Comparison of ENCODE assay signal across 11 cellular contexts in the genomic region with DNA sequence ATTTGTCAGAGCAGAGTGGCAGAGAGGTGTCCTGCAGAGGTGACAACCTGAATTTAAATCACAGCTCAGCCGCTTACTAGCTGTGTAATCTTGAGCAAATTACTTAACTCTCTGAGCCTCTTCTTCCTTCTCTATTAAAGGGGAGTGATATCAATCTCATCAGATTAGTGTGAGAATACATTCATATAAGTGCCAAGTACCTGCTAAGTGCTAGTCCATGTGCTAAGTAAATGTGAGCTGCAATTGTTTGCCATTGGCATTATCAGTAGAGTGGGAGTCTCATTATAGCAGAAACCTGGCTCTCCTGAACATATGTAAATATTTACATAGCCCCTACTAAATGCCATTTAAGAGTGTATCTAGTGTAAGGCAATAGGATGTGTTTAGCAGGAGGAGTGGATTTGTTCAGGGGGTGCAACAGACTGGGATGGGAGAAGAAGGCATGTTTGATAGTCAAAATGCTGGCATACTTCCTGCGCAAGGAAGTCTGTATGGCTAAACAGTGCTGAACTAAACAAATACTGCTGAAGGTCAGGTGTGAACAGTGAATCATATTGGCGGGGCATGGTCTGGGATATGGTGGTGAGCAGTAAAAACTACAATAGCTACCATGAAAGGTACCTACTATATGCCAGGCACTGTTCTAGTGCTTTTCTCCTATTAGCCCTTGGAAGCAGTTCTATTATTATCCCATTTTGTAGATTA.
DNase-seq lines count a peak whose midpoint lies in the region; ATAC-seq and TF ChIP-seq lines count a peak whose summit lies in the region.
"Had no signal": no experiment of that assay in that cellular context is flagged by ENCODE, and none has a peak within 500 bp of the region (broad histone marks: within the 10 kb centered on the region; RNA-seq: fewer than 3 reads in every experiment).

No MANE protein-coding gene starts in this region.

- no peaks in the 10 kb centered on the region for H4K20me1 ChIP-seq in H9 (ENCODE audit: control insufficient read depth, insufficient read depth, insufficient read length)

- no peak overlapping the region for H3K4ac ChIP-seq in H9 (ENCODE audit: low read depth, low read length)

- POLR2A ChIA-PET in activated CD4-positive, alpha-beta memory T cell treated with anti-CD3 and anti-CD28 coated beads, Interleukin-2, amount 10 ng/mL, durations not matched to agents 7 days and 5 days (lab: Charles Lee) = interaction anchor here (0.9 to 3.8 kb wide), 10 partner anchors 9 to 223 kb away, joined by 3 to 96 read pairs (median 8); a partner anchor contains a TSS
- POLR2A ChIA-PET in GM10248 (lab: Yijun Ruan, JAX) = no interaction called here

- TF ChIP-seq CTCF in LNCaP clone FGC (IDR thresholded peaks at IDR 0.05; ENCODE audit: control insufficient read depth, extremely low read depth, insufficient read depth) (no peak), natural killer cell (IDR thresholded peaks at IDR 0.05) (no peak), tibial artery (IDR thresholded peaks at IDR 0.05) (no peak), H9 (conservative IDR thresholded peaks at IDR 0.05) (no peak), GM10248 (IDR thresholded peaks at IDR 0.05; ENCODE audit: control extremely low read depth, extremely low read depth, low read depth, missing control alignments) (no peak)

- H3K9me3 ChIP-seq in tibial artery = no peaks in the 10 kb centered on the region
- no peaks in the 10 kb centered on the region for H3K9me3 ChIP-seq in H9 (ENCODE audit: control insufficient read depth, low read depth, low read length)

- no peak overlapping the region for H4K5ac ChIP-seq in H9 (ENCODE audit: insufficient read length, low read depth, low read length)

- H3K14ac ChIP-seq in H9 (ENCODE audit: insufficient read depth, low read length) = no peak overlapping the region

- H3K27me3 ChIP-seq in tibial artery (no peaks in the 10 kb centered on the region), H9 (ENCODE audit: insufficient read depth, low read length) (no peaks in the 10 kb centered on the region)

- peak overlapping the region; percentile 93 for H3K27ac Mint-ChIP-seq in activated CD4-positive, alpha-beta memory T cell treated with anti-CD3 and anti-CD28 coated beads, Interleukin-2, amount 10 ng/mL, durations not matched to agents 7 days and 5 days
- H3K27ac Mint-ChIP-seq in natural killer cell = peak overlapping the region; percentile 91 to 96
- no peak overlapping the region for H3K27ac Mint-ChIP-seq in H9

- H3K27me3 Mint-ChIP-seq in activated CD4-positive, alpha-beta memory T cell treated with anti-CD3 and anti-CD28 coated beads, Interleukin-2, amount 10 ng/mL, durations not matched to agents 7 days and 5 days = no peaks in the 10 kb centered on the region
- H3K27me3 Mint-ChIP-seq in natural killer cell (ENCODE audit: low read depth in 2 of 2) = no peaks in the 10 kb centered on the region
- H3K27me3 Mint-ChIP-seq in H9 (ENCODE audit: low read depth) = no peaks in the 10 kb centered on the region

- H3K23me2 ChIP-seq in H9 (ENCODE audit: insufficient read length, low read depth, low read length, poor library complexity, severe bottlenecking) = peaks cover 4% of the 10 kb centered on the region

- no peaks in the 10 kb centered on the region for H3K36me3 ChIP-seq in tibial artery

- no peak overlapping the region for H2BK20ac ChIP-seq in H9 (ENCODE audit: low read depth, low read length, poor library complexity, severe bottlenecking)

- H3K4me1 Mint-ChIP-seq in activated CD4-positive, alpha-beta memory T cell treated with anti-CD3 and anti-CD28 coated beads, Interleukin-2, amount 10 ng/mL, durations not matched to agents 7 days and 5 days = peaks cover 66% of the 10 kb centered on the region
- H3K4me1 Mint-ChIP-seq in natural killer cell (peaks cover 67 to 70% of the 10 kb centered on the region in 2 donors), H9 (peaks cover 6 to 9% of the 10 kb centered on the region in 2 experiments)

- H3K79me1 ChIP-seq in H9 (ENCODE audit: insufficient read depth, low read depth, low read length, poor library complexity, severe bottlenecking) = no peaks in the 10 kb centered on the region

- H3K4me3 ChIP-seq in LNCaP clone FGC (ENCODE audit: low read depth, low read length) (no peak overlapping the region), tibial artery (no peak overlapping the region)
- H3K4me3 ChIP-seq: GM23248, K562 had no signal

- no peak overlapping the region for H3K4me2 ChIP-seq in H9 (ENCODE audit: insufficient read depth, insufficient read length, low read length)

- H3K79me2 ChIP-seq in H9 (ENCODE audit: insufficient read depth, low read length) = peaks cover 2% of the 10 kb centered on the region; the same call in 1 of the 2 replicates

- H3K18ac ChIP-seq in H9 (ENCODE audit: insufficient read length, low read depth, low read length) = no peak overlapping the region

- no CpG with 5 or more reads among the region's 3 CpGs for WGBS in H9 (ENCODE audit: extremely low coverage, insufficient read length, low lambda C conversion rate)

- CTCF ChIA-PET in activated CD4-positive, alpha-beta memory T cell treated with anti-CD3 and anti-CD28 coated beads, Interleukin-2, amount 10 ng/mL, durations not matched to agents 7 days and 5 days (lab: Charles Lee) = interaction anchor here (1.3 to 3.4 kb wide), 6 partner anchors 10 to 292 kb away, joined by 3 to 25 read pairs (median 7); a partner anchor contains a TSS
- CTCF ChIA-PET in GM10248 (lab: Yijun Ruan, JAX) = interaction anchor here (0.8 to 3.2 kb wide), 7 partner anchors 10 to 529 kb away, joined by 3 to 19 read pairs (median 4); no protein-coding TSS in a partner anchor

- H2BK5ac ChIP-seq in H9 (ENCODE audit: insufficient read length, low read length) = no peak overlapping the region

- no peaks in the 10 kb centered on the region for H3K4me1 ChIP-seq in tibial artery
- peaks cover 7% of the 10 kb centered on the region; the same call in 1 of the 2 replicates for H3K4me1 ChIP-seq in H9 (ENCODE audit: insufficient read depth, low read length)

- no peak overlapping the region for H2BK120ac ChIP-seq in H9 (ENCODE audit: low read depth, low read length, poor library complexity, severe bottlenecking)

- DNase-seq in DMS53 (lab: John Stamatoyannopoulos, UW) (peak; percentile 73), LNCaP clone FGC (ENCODE audit: low read depth) (peak; percentile 52), natural killer cell (no peak), tibial artery (no peak), H9 (no peak), GM10248 (ENCODE audit: extremely low spot score) (no peak)
- no peak for DNase-seq in activated CD4-positive, alpha-beta memory T cell treated with anti-CD3 and anti-CD28 coated beads, Interleukin-2, amount 10 ng/mL, durations not matched to agents 7 days and 5 days
- DNase-seq: activated effector memory CD4-positive, alpha-beta T cell treated with anti-CD3 and anti-CD28 coated beads, Interleukin-2, amount 50 U/mL, for 16 hours; glutamatergic neuron; GM23248 had no signal

- no peak overlapping the region for H3K23ac ChIP-seq in H9 (ENCODE audit: insufficient read length, low read depth, low read length)

- no peak overlapping the region for H3K56ac ChIP-seq in H9 (ENCODE audit: insufficient read length, low read depth, low read length)

- intact Hi-C loops in natural killer cell (cut with micrococcal nuclease) = loop anchor here (5.0 kb wide), 2 partner anchors 34 to 221 kb away; no protein-coding TSS in a partner anchor
- intact Hi-C loops in tibial artery (cut with DNase I; ENCODE audit: low total_unique reads) = no loop called here

- no peak overlapping the region for H2AFZ ChIP-seq in H9 (ENCODE audit: low read length)
- H2AFZ ChIP-seq: GM23248 had no signal

- no peak overlapping the region for H2BK12ac ChIP-seq in H9 (ENCODE audit: insufficient read length, low read depth, low read length)

- H3K36me3 Mint-ChIP-seq in activated CD4-positive, alpha-beta memory T cell treated with anti-CD3 and anti-CD28 coated beads, Interleukin-2, amount 10 ng/mL, durations not matched to agents 7 days and 5 days (ENCODE audit: low read depth) = peaks cover 21% of the 10 kb centered on the region
- H3K36me3 Mint-ChIP-seq in natural killer cell = no peaks in the 10 kb centered on the region
- peaks cover 12 to 17% (median 14%) of the 10 kb centered on the region in 3 experiments; a peak in 6 of 7 replicates for H3K36me3 Mint-ChIP-seq in H9 (ENCODE audit: insufficient read depth in 1 of 3, low read depth in 3 of 3)

- no peak overlapping the region for H3K9ac ChIP-seq in H9 (ENCODE audit: extremely low read depth, insufficient read length, low read length)
- H3K9ac ChIP-seq: GM23248 had no signal

- H3K27ac ChIP-seq in tibial artery = no peak overlapping the region
- no peak overlapping the region for H3K27ac ChIP-seq in H9 (ENCODE audit: insufficient read length, low read depth, low read length)
- H3K27ac ChIP-seq: GM23248 had no signal

- H4K8ac ChIP-seq in H9 (replicated peaks; ENCODE audit: insufficient read length, low read depth, low read length) = no peak overlapping the region

- no peak overlapping the region for H2BK15ac ChIP-seq in H9 (ENCODE audit: low read depth, low read length)

- H2AK5ac ChIP-seq in H9 (ENCODE audit: insufficient read length, low read length) = no peak overlapping the region

- H3K9me3 Mint-ChIP-seq in activated CD4-positive, alpha-beta memory T cell treated with anti-CD3 and anti-CD28 coated beads, Interleukin-2, amount 10 ng/mL, durations not matched to agents 7 days and 5 days = no peaks in the 10 kb centered on the region
- H3K9me3 Mint-ChIP-seq in natural killer cell (no peaks in the 10 kb centered on the region), H9 (peaks cover 14 to 16% of the 10 kb centered on the region in 2 experiments; a peak in 4 of 5 replicates)

- H3K4me3 Mint-ChIP-seq in activated CD4-positive, alpha-beta memory T cell treated with anti-CD3 and anti-CD28 coated beads, Interleukin-2, amount 10 ng/mL, durations not matched to agents 7 days and 5 days = no peak overlapping the region
- peak overlapping the region; percentile 73 for H3K4me3 Mint-ChIP-seq in natural killer cell
- H3K4me3 Mint-ChIP-seq in H9 = no peak overlapping the region

- no peak overlapping the region for H4K91ac ChIP-seq in H9 (ENCODE audit: insufficient read length, low read depth, low read length)

- no peak overlapping the region for H3T11ph ChIP-seq in H9 (ENCODE audit: low read length)

- ATAC-seq in natural killer cell = peak in 2 of 3 donors; percentile 10 to 19
- ATAC-seq: K562 had no signal

Comparison
In these comparisons a context has a peak if more than half of its experiments do, and no peak if none do; other contexts are left out.
1. DNase-seq: peak in DMS53 (single experiment) and LNCaP clone FGC (single experiment); none in activated CD4-positive, alpha-beta memory T cell treated with anti-CD3 and anti-CD28 coated beads, Interleukin-2, amount 10 ng/mL, durations not matched to agents 7 days and 5 days (single experiment), natural killer cell (single experiment), tibial artery (0 of 2), H9 (single experiment) and GM10248 (single experiment).
2. H3K27ac Mint-ChIP-seq: peak in activated CD4-positive, alpha-beta memory T cell treated with anti-CD3 and anti-CD28 coated beads, Interleukin-2, amount 10 ng/mL, durations not matched to agents 7 days and 5 days (single experiment) and natural killer cell (2 of 2); none in H9 (0 of 3).